16 cellular contexts compared by ENCODE assay signal in genomic region chr15:82178061-82178460, GRCh38.
DNase-seq lines count a peak whose midpoint lies in the region; ATAC-seq, FAIRE-seq and TF ChIP-seq lines count a peak whose summit lies in the region.
"Had no signal": no experiment of that assay in that cellular context is flagged by ENCODE, and none has a peak within 500 bp of the region (broad histone marks: within the 10 kb centered on the region; RNA-seq: fewer than 3 reads in every experiment).

No MANE protein-coding gene starts in this region.

- CTCF ChIA-PET in AG04449 (lab: Yijun Ruan, JAX) = interaction anchor here (0.9 to 1.2 kb wide), 4 partner anchors 43 to 130 kb away, joined by 3 to 4 read pairs (median 3); no protein-coding TSS in a partner anchor

- ATAC-seq in GM19452 (IDR thresholded peaks at IDR 0.05; ENCODE audit: unreplicated experiment) = no peak
- ATAC-seq: T-cell had no signal

- no peak overlapping the region for H3K27ac ChIP-seq in thyroid gland

- H3K9me3 ChIP-seq in MG63 (no peaks in the 10 kb centered on the region), thyroid gland (no peaks in the 10 kb centered on the region)

- TF ChIP-seq CTCF in AG04449 (IDR thresholded peaks at IDR 0.05; ENCODE audit: insufficient read depth, low read length, missing control alignments) (no peak), bronchial epithelial cell (IDR thresholded peaks at IDR 0.05; ENCODE audit: insufficient read depth, low read length, severe bottlenecking) (no peak), thyroid gland (IDR thresholded peaks at IDR 0.05) (no peak)

- peak; percentile 55 for DNase-seq in AG04449 (ENCODE audit: low read depth, low spot score)
- peak; percentile 23 for DNase-seq in MG63
- DNase-seq in bronchial epithelial cell (ENCODE audit: low read depth) = peak; percentile 87
- peak; percentile 55 for DNase-seq in kidney tubule cell (ENCODE audit: low spot score)
- DNase-seq in thyroid gland = no peak
- DNase-seq in SK-N-DZ (ENCODE audit: low spot score) = no peak
- DNase-seq in activated CD8-positive, alpha-beta memory T cell treated with anti-CD3 and anti-CD28 coated beads, Interleukin-2, amount 50 U/mL, for 4 hours = no peak
- DNase-seq: activated CD4-positive, CD25-positive, alpha-beta regulatory T cell treated with anti-CD3 and anti-CD28 coated beads, Interleukin-2, amount 50 U/mL, for 72 hours; anterior cingulate cortex; hypothalamus; NCI-H1105; small intestine; T-cell had no signal

- no peak for FAIRE-seq in bronchial epithelial cell (lab: Jason Lieb, UNC)
- FAIRE-seq: A204.1, HTR-8/SVneo, small intestine had no signal

- WGBS in thyroid gland, 2 donors = 54 to 57% methylated on average over 2 of the region's 2 CpGs

- no peak for TF ChIP-seq POLR2A in thyroid gland (IDR thresholded peaks at IDR 0.05)

- intact Hi-C loops in thyroid gland (cut with DNase I) = no loop called here

- H3K36me3 ChIP-seq in MG63 (no peaks in the 10 kb centered on the region; the same call in 1 of the 2 replicates), bronchial epithelial cell (ENCODE audit: control insufficient read depth, insufficient read depth, low read length) (no peaks in the 10 kb centered on the region), thyroid gland (no peaks in the 10 kb centered on the region)

- H3K27me3 ChIP-seq in MG63 = no peaks in the 10 kb centered on the region
- no peaks in the 10 kb centered on the region for H3K27me3 ChIP-seq in bronchial epithelial cell (ENCODE audit: control insufficient read depth, insufficient read depth, low read length)
- H3K27me3 ChIP-seq in thyroid gland = no peaks in the 10 kb centered on the region

- H3K4me3 ChIP-seq in AG04449 (ENCODE audit: low read depth, low read length) (no peak overlapping the region), MG63 (no peak overlapping the region), bronchial epithelial cell (ENCODE audit: low read depth, low read length) (no peak overlapping the region), thyroid gland (replicated peaks in 1 of 3) (no peak overlapping the region)

- POLR2A ChIA-PET in AG04449 (lab: Yijun Ruan, JAX) = interaction anchor here (1.3 kb wide), 1 partner anchor 72 kb away, joined by 3 read pairs; no protein-coding TSS in a partner anchor

- peaks cover 16 to 24% of the 10 kb centered on the region in 2 donors for H3K4me1 ChIP-seq in thyroid gland

Comparison
In these comparisons a context has a peak if more than half of its experiments do, and no peak if none do; other contexts are left out.
1. DNase-seq: peak in AG04449 (single experiment), MG63 (single experiment), bronchial epithelial cell (single experiment) and kidney tubule cell (single experiment); none in thyroid gland (0 of 2), SK-N-DZ (single experiment) and activated CD8-positive, alpha-beta memory T cell treated with anti-CD3 and anti-CD28 coated beads, Interleukin-2, amount 50 U/mL, for 4 hours (single experiment).